17 cellular contexts compared by ENCODE assay signal in genomic region chrX:109760241-109760921, GRCh38. TPM values are rescaled to one million over a fixed set of nuclear protein-coding genes. Genes with fewer than 3 reads are reported as not detected.
DNase-seq lines count a peak whose midpoint lies in the region; FAIRE-seq and TF ChIP-seq lines count a peak whose summit lies in the region.
"Had no signal": no experiment of that assay in that cellular context is flagged by ENCODE, and none has a peak within 500 bp of the region (broad histone marks: within the 10 kb centered on the region; RNA-seq: fewer than 3 reads in every experiment).

No MANE protein-coding gene starts in this region.

- H3K27ac ChIP-seq in PC-9: no peak overlapping the region
- H3K27ac ChIP-seq in keratinocyte (ENCODE audit: control insufficient read depth, insufficient read depth, low read length): no peak overlapping the region
- no peak overlapping the region for H3K27ac ChIP-seq in stomach
- H3K27ac ChIP-seq in Karpas-422 (ENCODE audit: low read length): no peak overlapping the region
- H3K27ac ChIP-seq: KMS-11, psoas muscle, SJCRH30, suprapubic skin had no signal

- peak overlapping the region; percentile 49 for H3K4me2 ChIP-seq in PC-9
- no peak overlapping the region for H3K4me2 ChIP-seq in keratinocyte (ENCODE audit: control insufficient read depth, extremely low read depth, insufficient read depth, low read depth, low read length)
- H3K4me2 ChIP-seq in Karpas-422 (ENCODE audit: low read depth, low read length, poor library complexity, severe bottlenecking): no peak overlapping the region
- H3K4me2 ChIP-seq: KMS-11 had no signal

- DNase-seq in DMS153 (lab: John Stamatoyannopoulos, UW) (peak; percentile 44), LNCaP clone FGC (ENCODE audit: low read depth) (peak; percentile 46), PC-9 (peak; percentile 12 to 47), keratinocyte (ENCODE audit: low read depth, low spot score) (no peak), stomach (no peak), Karpas-422 (no peak), UCSD-AML1 (lab: John Stamatoyannopoulos, UW; ENCODE audit: unreplicated experiment) (no peak), NCI-H526 (lab: John Stamatoyannopoulos, UW) (no peak)
- DNase-seq: caudate nucleus, glutamatergic neuron, NCI-H187 treated with DMSO at 0.1 percent for 48 hours, psoas muscle, SJCRH30 had no signal

- CTCF ChIA-PET in PC-9 (lab: Charles Lee): interaction anchor here (0.8 to 0.9 kb wide), 2 partner anchors 47 to 131 kb away, joined by 4 to 7 read pairs; no protein-coding TSS in a partner anchor

- no TSS peak for BruUV-seq in PC-9 (replicated peaks; lab: Mats Ljungman, UMichigan)

- H3K4me1 ChIP-seq in PC-9 (replicated peaks; ENCODE audit: insufficient read depth): peaks cover 15% of the 10 kb centered on the region
- peaks cover 2% of the 10 kb centered on the region for H3K4me1 ChIP-seq in keratinocyte (ENCODE audit: control insufficient read depth, extremely low read depth, insufficient read depth, low read length)
- no peaks in the 10 kb centered on the region for H3K4me1 ChIP-seq in stomach
- no peaks in the 10 kb centered on the region for H3K4me1 ChIP-seq in Karpas-422 (ENCODE audit: low read length)
- H3K4me1 ChIP-seq: psoas muscle, SJCRH30, suprapubic skin had no signal

- no peaks in the 10 kb centered on the region for H3K27me3 ChIP-seq in PC-9 (ENCODE audit: insufficient read depth, low read depth)
- no peaks in the 10 kb centered on the region for H3K27me3 ChIP-seq in keratinocyte (ENCODE audit: control insufficient read depth, extremely low read depth, insufficient read depth, low read length)
- H3K27me3 ChIP-seq in stomach: no peaks in the 10 kb centered on the region
- no peaks in the 10 kb centered on the region for H3K27me3 ChIP-seq in Karpas-422 (ENCODE audit: low read length)
- H3K27me3 ChIP-seq: SJCRH30, suprapubic skin had no signal

- no peaks in the 10 kb centered on the region for H3K36me3 ChIP-seq in PC-9 (ENCODE audit: low read depth)
- H3K36me3 ChIP-seq in keratinocyte (ENCODE audit: control insufficient read depth in 2 of 2, extremely low read depth in 1 of 2, insufficient read depth in 2 of 2, low read length in 2 of 2): no peaks in the 10 kb centered on the region
- H3K36me3 ChIP-seq in stomach: no peaks in the 10 kb centered on the region
- H3K36me3 ChIP-seq in Karpas-422 (ENCODE audit: insufficient read depth, low read length): no peaks in the 10 kb centered on the region
- H3K36me3 ChIP-seq: SJCRH30, suprapubic skin had no signal

- H2AFZ ChIP-seq in PC-9: 0 out of 2 replicates have a peak overlapping the region, but pooled peaks have one; percentile 63
- H2AFZ ChIP-seq in keratinocyte (ENCODE audit: control insufficient read depth, low read length): peak overlapping the region; percentile 51
- H2AFZ ChIP-seq in Karpas-422 (ENCODE audit: low read length): no peak overlapping the region

- 0 out of 2 replicates have a peak, but pooled peaks cover 3% of the 10 kb centered on the region for H3K9me3 ChIP-seq in PC-9 (ENCODE audit: insufficient read depth, low read depth)
- no peaks in the 10 kb centered on the region for H3K9me3 ChIP-seq in keratinocyte (ENCODE audit: control insufficient read depth, low read depth, low read length)
- peaks cover 0 to 10% (median 1%) of the 10 kb centered on the region in 4 donors for H3K9me3 ChIP-seq in stomach
- peaks cover 3% of the 10 kb centered on the region; the same call in 1 of the 2 replicates for H3K9me3 ChIP-seq in Karpas-422 (ENCODE audit: low read length)
- H3K9me3 ChIP-seq: SJCRH30, suprapubic skin had no signal

- H3F3A ChIP-seq in PC-9 (ENCODE audit: insufficient read depth, low read depth): peaks cover 11% of the 10 kb centered on the region; the same call in 1 of the 2 replicates

- H3K79me2 ChIP-seq in PC-9 (ENCODE audit: low read depth) (no peaks in the 10 kb centered on the region), keratinocyte (ENCODE audit: control insufficient read depth, insufficient read depth, low read length) (no peaks in the 10 kb centered on the region), Karpas-422 (ENCODE audit: low read length) (no peaks in the 10 kb centered on the region)

- TF ChIP-seq CTCF in LNCaP clone FGC (IDR thresholded peaks at IDR 0.05; ENCODE audit: control insufficient read depth, extremely low read depth, insufficient read depth) (no peak), PC-9 (conservative IDR thresholded peaks at IDR 0.05) (no peak), keratinocyte (optimal IDR thresholded peaks at IDR 0.05 in 1 of 3, IDR thresholded peaks at IDR 0.05 in 1 of 3, conservative IDR thresholded peaks at IDR 0.05 in 1 of 3; ENCODE audit: extremely low read depth in 1 of 3, insufficient read depth in 2 of 3, low read length in 3 of 3) (no peak), stomach (IDR thresholded peaks at IDR 0.05) (no peak)

- WGBS in stomach, 5 donors: 18 to 36% (median 24%) methylated on average over 5 of the region's 5 CpGs

- intact Hi-C loops in PC-9 (cut with micrococcal nuclease; ENCODE audit: unreplicated experiment): loop anchor here (2.0 kb wide), 2 partner anchors 28 to 80 kb away; partner anchors contain the start of gene ACSL4
- intact Hi-C loops in stomach (cut with DNase I; ENCODE audit: low total_unique reads): no loop called here

- no peak for FAIRE-seq in keratinocyte (lab: Jason Lieb, UNC)
- FAIRE-seq: endometrium, islet of Langerhans had no signal

- no peak overlapping the region for H3K9ac ChIP-seq in keratinocyte (ENCODE audit: control insufficient read depth, extremely low read depth, insufficient read depth, low read length)
- no peak overlapping the region for H3K9ac ChIP-seq in Karpas-422 (ENCODE audit: low read length)
- H3K9ac ChIP-seq: KMS-11 had no signal

- no peak for TF ChIP-seq POLR2A in stomach (IDR thresholded peaks at IDR 0.05)

- TF ChIP-seq EP300 in stomach (IDR thresholded peaks at IDR 0.05): no peak

- H4K20me1 ChIP-seq in PC-9 (ENCODE audit: insufficient read depth) (no peaks in the 10 kb centered on the region), keratinocyte (ENCODE audit: control insufficient read depth, extremely low read depth, insufficient read depth, low read length) (no peaks in the 10 kb centered on the region), Karpas-422 (ENCODE audit: insufficient read depth, low read depth, low read length) (no peaks in the 10 kb centered on the region)

- POLR2A ChIA-PET in PC-9 (lab: Charles Lee; ENCODE audit: unreplicated experiment): interaction anchor here (0.6 to 0.7 kb wide), 3 partner anchors 17 to 1644 kb away, joined by 3 to 6 read pairs (median 3); no protein-coding TSS in a partner anchor

- no peak overlapping the region for H3K4me3 ChIP-seq in LNCaP clone FGC (ENCODE audit: low read depth, low read length)
- H3K4me3 ChIP-seq in PC-9: no peak overlapping the region
- H3K4me3 ChIP-seq in keratinocyte (ENCODE audit: control insufficient read depth in 2 of 3, extremely low read depth in 1 of 3, insufficient read depth in 2 of 3, low read depth in 1 of 3, low read length in 3 of 3): no peak overlapping the region
- H3K4me3 ChIP-seq in stomach: no peak overlapping the region
- H3K4me3 ChIP-seq in Karpas-422 (ENCODE audit: low read length): no peak overlapping the region
- H3K4me3 ChIP-seq: psoas muscle, SJCRH30, suprapubic skin had no signal

- dilution Hi-C loops in keratinocyte (cut with MboI; ENCODE audit: extremely low pct_ligation_motif_present, low sequenced_read_pairs): no loop called here

- no peaks in the 10 kb centered on the region for H3K9me1 ChIP-seq in keratinocyte (ENCODE audit: control insufficient read depth, extremely low read depth, insufficient read depth, low read length)

- H3K9me2 ChIP-seq in PC-9 (ENCODE audit: insufficient read depth) (no peaks in the 10 kb centered on the region), Karpas-422 (replicated peaks; ENCODE audit: insufficient read depth, low read length) (no peaks in the 10 kb centered on the region)

RNA-seq across cellular contexts. Expression of gene ACSL4, which starts 27.3 kb away (rescaled TPM):
- total RNA-seq in PC-9 (2021) (78.6 and 81.1 TPM in 2 replicates), stomach (10 to 100 TPM in 4 of 5 donors, 1 to 10 TPM in 1; 4.1 to 53.4 (median 31.4) TPM)
- polyA plus RNA-seq in keratinocyte (44.6 to 78.3 TPM (median 51.5 TPM) in 3 replicates), stomach (10 to 100 TPM; 12.4 to 48.6 (median 44.3) TPM)
- polyA plus RNA-seq in keratinocyte (2011; ENCODE audit: low read depth): 32.3 TPM
- polyA plus RNA-seq in keratinocyte (2011; cell fraction: cytosol; rRNA removed): 42.2 and 66.9 TPM in 2 replicates
- 52.5 and 66.5 TPM in 2 replicates for polyA plus RNA-seq in keratinocyte (2011; cell fraction: nucleus; rRNA removed)
- 20.1 and 63.2 TPM in 2 replicates for polyA plus RNA-seq in keratinocyte (2012; ENCODE audit: low replicate concordance)
- polyA minus RNA-seq in keratinocyte: 66.5 to 131 TPM (median 121 TPM) in 3 replicates
- polyA minus RNA-seq in keratinocyte (2011; cell fraction: cytosol; rRNA and poly(A)+ RNA removed): 99.8 TPM
- 71.6 and 138 TPM in 2 replicates for polyA minus RNA-seq in keratinocyte (2011; cell fraction: nucleus; rRNA and poly(A)+ RNA removed)
- total RNA-seq in Karpas-422 (2014; rRNA removed; shearing (Covaris generic); ENCODE audit: low replicate concordance): 42.4 and 85.8 TPM in 2 replicates

Comparison
In these comparisons a context has a peak if more than half of its experiments do, and no peak if none do; other contexts are left out.
1. DNase-seq: peak in DMS153 (single experiment), LNCaP clone FGC (single experiment) and PC-9 (2 of 2); none in keratinocyte (single experiment), stomach (single experiment), Karpas-422 (single experiment), UCSD-AML1 (single experiment) and NCI-H526 (0 of 2).